5 cellular contexts compared by ENCODE assay signal in the genomic region with DNA sequence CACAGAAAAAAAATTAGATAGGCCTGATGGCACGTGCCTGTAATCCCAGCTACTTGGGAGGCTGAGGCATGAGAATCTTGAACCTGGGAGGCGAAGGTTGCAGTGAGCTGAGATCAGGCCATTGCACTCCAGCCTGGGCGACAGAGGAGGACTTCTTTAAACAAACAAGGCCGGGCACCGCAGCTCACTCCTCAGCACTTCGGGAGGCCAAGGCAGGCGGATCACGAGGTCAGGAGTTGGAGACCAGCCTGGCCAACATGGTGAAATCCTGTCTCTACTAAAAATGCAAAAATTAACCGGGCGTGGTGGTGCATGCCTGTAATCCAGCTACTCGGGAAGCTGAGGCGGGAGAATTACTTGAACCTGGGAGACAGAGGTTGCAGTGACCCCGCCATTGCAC. TPM values are rescaled to one million over a fixed set of nuclear protein-coding genes. Genes with fewer than 3 reads are reported as not detected.
"Had no signal": no experiment of that assay in that cellular context is flagged by ENCODE, and none has a peak within 500 bp of the region (broad histone marks: within the 10 kb centered on the region; RNA-seq: fewer than 3 reads in every experiment).

No MANE protein-coding gene starts in this region.

RNA-seq across cellular contexts. Expression of gene SLC22A31, which starts 43.9 kb away (rescaled TPM):
- total RNA-seq: activated CD8-positive, alpha-beta T cell treated with anti-CD3 and anti-CD28 coated beads, Interleukin-2, amount 10 ng/mL, durations not matched to agents 7 days and 5 days; breast epithelium; cardiac septum; NCI-H460; SJSA1 had no signal
